In genomic region chr2:222435400-222436039, GRCh38 we compare ENCODE assay signal across 6 cellular contexts. TPM values are rescaled to one million over a fixed set of nuclear protein-coding genes. Genes with fewer than 3 reads are reported as not detected.
"Had no signal": no experiment of that assay in that cellular context is flagged by ENCODE, and none has a peak within 500 bp of the region (broad histone marks: within the 10 kb centered on the region; RNA-seq: fewer than 3 reads in every experiment).

No MANE protein-coding gene starts in this region.

RNA-seq across cellular contexts. Expression of gene SGPP2, which starts 11.2 kb away (rescaled TPM):
- total RNA-seq: chondrocyte, dermis microvascular lymphatic vessel endothelial cell, fibroblast of villous mesenchyme, glomerular endothelial cell, mesenteric fat pad, osteoblast had no signal
